16 cellular contexts compared by ENCODE assay signal in the genomic region with DNA sequence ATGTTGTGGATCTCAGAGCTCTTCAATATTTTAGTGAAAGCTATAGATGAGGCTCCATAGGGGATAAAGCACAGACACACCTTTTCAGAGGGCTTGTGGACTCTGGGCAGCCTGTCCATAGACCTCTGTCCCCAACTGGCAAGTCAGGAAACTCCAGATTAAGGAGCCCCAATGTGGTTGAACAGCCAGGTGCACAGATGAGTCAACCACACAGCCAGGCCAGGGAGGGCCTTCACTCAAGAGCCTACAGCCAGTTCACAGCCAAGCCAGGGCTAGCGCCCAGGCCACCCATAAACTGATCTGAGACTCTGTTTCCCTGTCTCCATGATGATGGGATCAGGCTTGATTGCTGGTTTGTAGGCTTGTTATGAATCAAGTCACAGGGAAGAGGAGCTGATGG. TPM values are rescaled to one million over a fixed set of nuclear protein-coding genes. Genes with fewer than 3 reads are reported as not detected.
DNase-seq lines count a peak whose midpoint lies in the region; ATAC-seq and TF ChIP-seq lines count a peak whose summit lies in the region.
"Had no signal": no experiment of that assay in that cellular context is flagged by ENCODE, and none has a peak within 500 bp of the region (broad histone marks: within the 10 kb centered on the region; RNA-seq: fewer than 3 reads in every experiment).

No MANE protein-coding gene starts in this region.

- no peak for TF ChIP-seq CTCF in tibial nerve (IDR thresholded peaks at IDR 0.05)

- peak; percentile 48 for DNase-seq in NCI-H69 (lab: John Stamatoyannopoulos, UW)
- DNase-seq in tibial nerve (ENCODE audit: low spot score in 2 of 2): no peak
- DNase-seq in head of caudate nucleus: no peak
- no peak for DNase-seq in SHP77 treated with DMSO at 0.1 percent for 48 hours (lab: John Stamatoyannopoulos, UW)
- DNase-seq in stimulated activated CD4-positive, alpha-beta T cell treated with anti-CD3 and anti-CD28 coated beads, Interleukin-2, amount 100 ng/mL, for 24 hours: no peak
- DNase-seq: CD8-positive, alpha-beta T cell; effector memory CD4-positive, alpha-beta T cell; NCI-H1694 treated with DMSO at 0.1 percent for 48 hours; NCI-H82 had no signal

- H3K9me3 ChIP-seq in duodenal mucosa (ENCODE audit: control insufficient read depth in 1 of 2, low read length in 2 of 2) (no peaks in the 10 kb centered on the region), mucosa of stomach (ENCODE audit: control insufficient read depth, low read length) (no peaks in the 10 kb centered on the region), tibial nerve (no peaks in the 10 kb centered on the region)

- H3K36me3 ChIP-seq in duodenal mucosa (ENCODE audit: control insufficient read depth in 1 of 2, insufficient read depth in 2 of 2, low read length in 2 of 2) (no peaks in the 10 kb centered on the region), mucosa of stomach (ENCODE audit: control insufficient read depth, insufficient read depth, low read length) (no peaks in the 10 kb centered on the region), tibial nerve (no peaks in the 10 kb centered on the region)

- no peak for TF ChIP-seq POLR2A in tibial nerve (IDR thresholded peaks at IDR 0.05)

- ATAC-seq in GM21515 (IDR thresholded peaks at IDR 0.05; ENCODE audit: unreplicated experiment): no peak
- ATAC-seq: CD8-positive, alpha-beta T cell; K562; right cardiac atrium had no signal

- H3K4me3 ChIP-seq in duodenal mucosa (ENCODE audit: low read depth in 1 of 2, low read length in 2 of 2): no peak overlapping the region
- H3K4me3 ChIP-seq in mucosa of stomach (ENCODE audit: low read length): peak overlapping the region; percentile 10
- H3K4me3 ChIP-seq in tibial nerve: no peak overlapping the region
- H3K4me3 ChIP-seq: K562 had no signal

- no peak for TF ChIP-seq EP300 in tibial nerve (IDR thresholded peaks at IDR 0.05)

- WGBS in tibial nerve, 2 donors: 89 to 100% methylated on average over 1 of the region's 1 CpG

- intact Hi-C loops in head of caudate nucleus (cut with DNase I): no loop called here

- peaks cover 36 to 42% of the 10 kb centered on the region in 2 donors for H3K4me1 ChIP-seq in duodenal mucosa (ENCODE audit: control insufficient read depth in 1 of 2, insufficient read depth in 2 of 2, low read length in 2 of 2)
- H3K4me1 ChIP-seq in mucosa of stomach (ENCODE audit: control insufficient read depth, insufficient read depth, low read length): peaks cover 34% of the 10 kb centered on the region
- H3K4me1 ChIP-seq in tibial nerve: peaks cover 0 to 33% (median 5%) of the 10 kb centered on the region in 4 donors

- H3K27ac ChIP-seq in duodenal mucosa (ENCODE audit: low read depth, low read length): no peak overlapping the region
- H3K27ac ChIP-seq in tibial nerve: peak overlapping the region in 3 of 4 donors; percentile 84 to 87 (median 86)
- H3K27ac ChIP-seq: SK-N-MC had no signal

- no peaks in the 10 kb centered on the region for H3K27me3 ChIP-seq in duodenal mucosa (ENCODE audit: control insufficient read depth in 1 of 2, insufficient read depth in 2 of 2, low read length in 2 of 2)
- H3K27me3 ChIP-seq in mucosa of stomach (ENCODE audit: control insufficient read depth, insufficient read depth, low read length): no peaks in the 10 kb centered on the region
- H3K27me3 ChIP-seq in tibial nerve: peaks cover 0 to 9% of the 10 kb centered on the region in 2 donors

- H3K9ac ChIP-seq in duodenal mucosa (ENCODE audit: low read depth in 1 of 2, low read length in 2 of 2) (peak overlapping the region; percentile 80 to 81), mucosa of stomach (ENCODE audit: low read length) (peak overlapping the region; percentile 77)

RNA-seq across cellular contexts. Expression of a gene that starts 1.0 kb away (rescaled TPM):
- 10 to 100 TPM; 10.5 to 26.8 (median 18.4) TPM for total RNA-seq in tibial nerve
- total RNA-seq: activated T-helper 1 cell treated with anti-CD3 and anti-CD28 coated beads, Interleukin-12 subunit alpha, Interleukin-12 subunit beta, Interleukin-2, Interleukin-4 antibody, amounts not matched to agents 30 ng/mL and 10 ng/mL and 1 ng/mL, durations not matched to agents 14 hours and 24 hours and 36 hours; CD8-positive, alpha-beta T cell had no signal

RNA-seq across cellular contexts. Expression of a gene that starts 52.4 kb away (rescaled TPM):
- total RNA-seq in tibial nerve: 1 to 10 TPM in 2 of 4 donors, under 1 TPM in 1, not detected in 1; 0.63 to 2.4 (median 2.2) TPM
- total RNA-seq: activated T-helper 1 cell treated with anti-CD3 and anti-CD28 coated beads, Interleukin-12 subunit alpha, Interleukin-12 subunit beta, Interleukin-2, Interleukin-4 antibody, amounts not matched to agents 30 ng/mL and 10 ng/mL and 1 ng/mL, durations not matched to agents 14 hours and 24 hours and 36 hours; CD8-positive, alpha-beta T cell; right cardiac atrium had no signal
